8 cellular contexts compared by ENCODE assay signal in the genomic region with DNA sequence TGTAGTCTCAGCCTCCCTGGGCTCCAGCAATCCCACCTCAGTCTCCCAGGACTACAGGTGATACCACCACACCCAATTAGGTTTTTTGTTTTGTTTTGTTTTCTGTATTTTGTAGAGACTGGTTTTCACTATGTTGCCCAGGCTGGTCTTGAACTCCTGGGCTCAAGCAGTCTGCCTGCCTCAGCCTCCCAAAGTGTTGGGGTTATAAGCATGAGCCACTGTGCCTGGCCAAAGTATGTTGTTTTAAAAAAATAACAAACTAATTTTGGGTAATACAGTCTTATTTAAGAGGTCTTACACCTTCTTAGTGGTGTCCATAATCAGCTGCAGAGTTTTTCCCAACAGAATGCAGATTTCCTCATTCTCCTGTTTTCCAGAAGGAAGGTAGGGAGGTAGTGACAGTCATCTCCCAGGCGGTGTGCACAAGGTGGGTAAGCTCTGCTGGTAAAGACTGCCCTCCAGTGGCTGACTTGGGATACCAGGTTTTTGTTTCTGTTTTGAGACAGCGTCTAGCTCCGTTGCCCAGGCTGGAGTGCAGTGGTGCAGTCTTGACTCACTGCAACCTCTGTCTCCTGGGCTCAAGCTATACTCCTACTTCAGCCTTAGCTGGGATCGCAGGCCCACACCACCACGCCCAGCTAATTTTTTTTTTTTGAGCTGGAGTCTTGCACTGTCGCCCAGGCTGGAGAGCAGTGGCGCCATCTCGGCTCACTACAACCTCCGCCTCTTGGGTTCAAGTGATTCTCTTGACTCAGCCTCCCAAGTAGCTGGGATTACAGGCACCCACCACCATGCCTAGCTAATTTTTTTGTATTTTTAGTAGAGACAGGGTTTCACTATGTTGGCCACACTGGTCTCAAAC. TPM values are rescaled to one million over a fixed set of nuclear protein-coding genes. Genes with fewer than 3 reads are reported as not detected.
A peak's percentile ranks its signal among the peaks of the same experiment; 100 is the strongest.
DNase-seq lines count a peak whose midpoint lies in the region; ATAC-seq, FAIRE-seq and TF ChIP-seq lines count a peak whose summit lies in the region.

No MANE protein-coding gene starts in this region.

- FAIRE-seq in A549 (lab: Jason Lieb, UNC): no peak
- FAIRE-seq in GM18507 (lab: Jason Lieb, UNC): peak; percentile 80
- FAIRE-seq in H1 (lab: Jason Lieb, UNC): peak; percentile 58

- H4K91ac ChIP-seq in H1 (replicated peaks; ENCODE audit: insufficient read length, low read length) (no peak overlapping the region), mesenchymal stem cell (ENCODE audit: low read length) (no peak overlapping the region)

- H3K9me3 ChIP-seq in A549 (no peaks in the 10 kb centered on the region), H1 (ENCODE audit: insufficient read depth in 2 of 2, low read depth in 1 of 2, low read length in 1 of 2) (no peaks in the 10 kb centered on the region), mesenchymal stem cell (ENCODE audit: control insufficient read depth, low read length) (no peaks in the 10 kb centered on the region)

- H3K4me2 ChIP-seq in A549 (no peak overlapping the region), H1 (ENCODE audit: insufficient read depth in 1 of 2, low read depth in 2 of 2, low read length in 2 of 2) (no peak overlapping the region), mesenchymal stem cell (ENCODE audit: low read length, poor library complexity, severe bottlenecking) (no peak overlapping the region)

- no peaks in the 10 kb centered on the region for H3K27me3 Mint-ChIP-seq in activated CD8-positive, alpha-beta T cell treated with anti-CD3 and anti-CD28 coated beads, Interleukin-2, amount 10 ng/mL, durations not matched to agents 7 days and 5 days (ENCODE audit: low read depth)

- H3K4me3 Mint-ChIP-seq in activated CD8-positive, alpha-beta T cell treated with anti-CD3 and anti-CD28 coated beads, Interleukin-2, amount 10 ng/mL, durations not matched to agents 7 days and 5 days: no peak overlapping the region

- 48% methylated on average over 9 of the region's 9 CpGs for WGBS in A549 (ENCODE audit: missing lambda C conversion rate)
- 88% methylated on average over 9 of the region's 9 CpGs; no CpG with 5 or more reads in 1 of the 2 experiments for WGBS in H1 (ENCODE audit: extremely low coverage in 1 of 2, insufficient coverage in 1 of 2, insufficient read length in 1 of 2, insufficient replicate concordance in 2 of 2, low coverage in 1 of 2, low lambda C conversion rate in 2 of 2, missing lambda C conversion rate in 1 of 2), 2 experiments
- 77% methylated on average over 9 of the region's 9 CpGs for WGBS in mesenchymal stem cell

- peaks cover 11% of the 10 kb centered on the region for H3K4me1 Mint-ChIP-seq in activated CD8-positive, alpha-beta T cell treated with anti-CD3 and anti-CD28 coated beads, Interleukin-2, amount 10 ng/mL, durations not matched to agents 7 days and 5 days (ENCODE audit: low read depth)

- no peak overlapping the region for H2AFZ ChIP-seq in H1 (ENCODE audit: low read length)
- H2AFZ ChIP-seq in mesenchymal stem cell (ENCODE audit: low read depth, low read length): no peak overlapping the region

- H3K79me2 ChIP-seq in H1 (ENCODE audit: control insufficient read depth in 1 of 2, insufficient read depth in 2 of 2, low read length in 2 of 2): no peaks in the 10 kb centered on the region

- H3K14ac ChIP-seq in H1 (ENCODE audit: insufficient read length): no peak overlapping the region
- no peak overlapping the region for H3K14ac ChIP-seq in mesenchymal stem cell (ENCODE audit: low read length in 2 of 2)

- no peak overlapping the region for H4K8ac ChIP-seq in H1 (ENCODE audit: extremely low read depth, insufficient read depth, low read length)
- H4K8ac ChIP-seq in mesenchymal stem cell (ENCODE audit: low read length): no peak overlapping the region

- CTCF ChIA-PET in A549 (lab: Yijun Ruan, JAX): interaction anchor here (0.6 to 2.4 kb wide), 29 partner anchors 8 to 645 kb away, joined by 3 to 31 read pairs (median 3); a partner anchor contains a TSS
- CTCF ChIA-PET in activated CD8-positive, alpha-beta T cell treated with anti-CD3 and anti-CD28 coated beads, Interleukin-2, amount 10 ng/mL, durations not matched to agents 7 days and 5 days (lab: Charles Lee): interaction anchor here (0.6 to 5.7 kb wide), 49 partner anchors 9 to 644 kb away, joined by 3 to 53 read pairs (median 5); a partner anchor contains a TSS
- CTCF ChIA-PET in H1 (lab: Charles Lee; ENCODE audit: partially characterized antibody): interaction anchor here (0.6 to 5.0 kb wide), 22 partner anchors 9 to 368 kb away, joined by 3 to 26 read pairs (median 4); no protein-coding TSS in a partner anchor

- H3K27me3 ChIP-seq in H1 (replicated peaks in 1 of 4; ENCODE audit: control insufficient read depth in 3 of 4, extremely low read depth in 1 of 4, insufficient read depth in 3 of 4, low read length in 3 of 4) (no peaks in the 10 kb centered on the region), mesenchymal stem cell (ENCODE audit: control insufficient read depth in 1 of 2, insufficient read depth in 1 of 2, low read length in 2 of 2) (no peaks in the 10 kb centered on the region)

- TF ChIP-seq CTCF in A549 (IDR thresholded peaks at IDR 0.05) (peak; percentile 70), H1 (IDR thresholded peaks at IDR 0.05; ENCODE audit: control extremely low read depth in 1 of 3, insufficient read depth in 1 of 3, low read depth in 1 of 3, low read length in 3 of 3) (peak; percentile 78 to 91 (median 82))

- H3K56ac ChIP-seq in H1 (replicated peaks; ENCODE audit: insufficient read length, low read depth, low read length): no peak overlapping the region

- TF ChIP-seq POLR2A in A549 (IDR thresholded peaks at IDR 0.05; ENCODE audit: low read length) (no peak), H1 (IDR thresholded peaks at IDR 0.05; ENCODE audit: control extremely low read depth in 1 of 2, low read depth in 2 of 2, low read length in 2 of 2) (no peak)

- no peak overlapping the region for H4K5ac ChIP-seq in H1 (ENCODE audit: insufficient read length, low read depth, low read length)

- H3K36me3 ChIP-seq in H1 (ENCODE audit: control insufficient read depth in 2 of 4, insufficient read depth in 4 of 4, low read length in 3 of 4) (peaks cover 8 to 33% (median 21%) of the 10 kb centered on the region in 4 experiments), mesenchymal stem cell (ENCODE audit: control insufficient read depth in 1 of 2, insufficient read depth in 2 of 2, low read depth in 1 of 2, low read length in 2 of 2) (peaks cover 25 to 55% of the 10 kb centered on the region in 2 experiments)

- no peak overlapping the region for H2BK12ac ChIP-seq in H1 (ENCODE audit: low read depth, low read length)
- H2BK12ac ChIP-seq in mesenchymal stem cell (ENCODE audit: low read length in 2 of 2): no peak overlapping the region

- H3K4ac ChIP-seq in H1 (replicated peaks; ENCODE audit: insufficient read length, low read depth, low read length) (no peak overlapping the region), mesenchymal stem cell (ENCODE audit: low read depth in 1 of 2, low read length in 2 of 2) (no peak overlapping the region)

- peaks cover 32% of the 10 kb centered on the region for H3K36me3 Mint-ChIP-seq in activated CD8-positive, alpha-beta T cell treated with anti-CD3 and anti-CD28 coated beads, Interleukin-2, amount 10 ng/mL, durations not matched to agents 7 days and 5 days (ENCODE audit: low read depth)

- peak overlapping the region in 1 of 2 experiments; percentile 43; a peak in 1 of 6 replicates for H3K27ac ChIP-seq in A549
- no peak overlapping the region for H3K27ac ChIP-seq in H1 (ENCODE audit: low read depth, low read length)
- no peak overlapping the region for H3K27ac ChIP-seq in mesenchymal stem cell (ENCODE audit: low read length, poor library complexity, severe bottlenecking)

- no peak overlapping the region for H3K27ac Mint-ChIP-seq in activated CD8-positive, alpha-beta T cell treated with anti-CD3 and anti-CD28 coated beads, Interleukin-2, amount 10 ng/mL, durations not matched to agents 7 days and 5 days

- TF ChIP-seq EP300 in A549 (IDR thresholded peaks at IDR 0.05) (no peak), H1 (IDR thresholded peaks at IDR 0.05; ENCODE audit: borderline replicate concordance in 1 of 2, low read depth in 2 of 2, low read length in 2 of 2) (no peak)

- peak; percentile 98 for ATAC-seq in A549
- ATAC-seq in HG03439 (IDR thresholded peaks at IDR 0.05; ENCODE audit: unreplicated experiment): peak; percentile 74
- peak; percentile 93 for ATAC-seq in activated CD8-positive, alpha-beta T cell treated with anti-CD3 and anti-CD28 coated beads, Interleukin-2, amount 10 ng/mL, durations not matched to agents 7 days and 5 days

- H3K79me1 ChIP-seq in H1 (ENCODE audit: low read depth, low read length) (no peaks in the 10 kb centered on the region), mesenchymal stem cell (replicated peaks; ENCODE audit: low read length, poor library complexity, severe bottlenecking) (peaks cover 10% of the 10 kb centered on the region)

- H3K23me2 ChIP-seq in H1 (ENCODE audit: low read depth, low read length): no peaks in the 10 kb centered on the region

- H2BK120ac ChIP-seq in H1 (replicated peaks; ENCODE audit: low read depth, low read length): no peak overlapping the region
- no peak overlapping the region for H2BK120ac ChIP-seq in mesenchymal stem cell (ENCODE audit: low read depth, low read length)

- H3K9ac ChIP-seq in H1 (replicated peaks in 1 of 4; ENCODE audit: extremely low read depth in 1 of 4, low read depth in 3 of 4, low read length in 3 of 4) (no peak overlapping the region), mesenchymal stem cell (ENCODE audit: low read length) (no peak overlapping the region)

- H3K4me3 ChIP-seq in A549 (no peak overlapping the region), H1 (ENCODE audit: extremely low read depth in 1 of 4, insufficient read depth in 2 of 4, low read depth in 3 of 4, low read length in 4 of 4) (no peak overlapping the region), mesenchymal stem cell (ENCODE audit: insufficient read depth in 1 of 2, low read depth in 1 of 2, low read length in 2 of 2) (no peak overlapping the region)

- H3K4me1 ChIP-seq in A549 (peaks cover 4% of the 10 kb centered on the region; the same call in 1 of the 3 replicates), H1 (replicated peaks in 1 of 4; ENCODE audit: control insufficient read depth in 3 of 4, insufficient read depth in 4 of 4, low read length in 3 of 4) (no peaks in the 10 kb centered on the region), mesenchymal stem cell (ENCODE audit: control insufficient read depth, insufficient read depth, low read depth, low read length) (no peaks in the 10 kb centered on the region)

- peaks cover 0 to 7% of the 10 kb centered on the region in 2 experiments for H4K20me1 ChIP-seq in H1 (replicated peaks in 1 of 2; ENCODE audit: control insufficient read depth in 1 of 2, insufficient read depth in 2 of 2, low read length in 2 of 2)

- H2BK5ac ChIP-seq in H1 (ENCODE audit: low read depth, low read length): no peak overlapping the region
- no peak overlapping the region for H2BK5ac ChIP-seq in mesenchymal stem cell (ENCODE audit: low read depth, low read length, poor library complexity, severe bottlenecking)

- POLR2A ChIA-PET in A549 (lab: Yijun Ruan, JAX) (interaction anchor here (0.9 kb wide), 1 partner anchor 130 kb away, joined by 4 read pairs; no protein-coding TSS in a partner anchor), H1 (lab: Charles Lee; ENCODE audit: partially characterized antibody) (interaction anchor here (1.1 to 1.2 kb wide), 2 partner anchors 13 to 50 kb away, joined by 3 read pairs; no protein-coding TSS in a partner anchor)
- POLR2A ChIA-PET in activated CD8-positive, alpha-beta T cell treated with anti-CD3 and anti-CD28 coated beads, Interleukin-2, amount 10 ng/mL, durations not matched to agents 7 days and 5 days (lab: Charles Lee): no interaction called here

- H3K23ac ChIP-seq in H1 (ENCODE audit: insufficient read length) (no peak overlapping the region), mesenchymal stem cell (ENCODE audit: low read length in 2 of 2) (no peak overlapping the region)

- H3K18ac ChIP-seq in H1 (ENCODE audit: extremely low read depth, low read length) (no peak overlapping the region), mesenchymal stem cell (ENCODE audit: low read depth in 1 of 2, low read length in 2 of 2) (peak overlapping the region in 1 of 2 experiments; percentile 48)

- H2AK5ac ChIP-seq in H1 (ENCODE audit: low read depth, low read length) (no peak overlapping the region), mesenchymal stem cell (ENCODE audit: low read length, severe bottlenecking) (no peak overlapping the region)

- no peaks in the 10 kb centered on the region for H3K9me3 Mint-ChIP-seq in activated CD8-positive, alpha-beta T cell treated with anti-CD3 and anti-CD28 coated beads, Interleukin-2, amount 10 ng/mL, durations not matched to agents 7 days and 5 days (ENCODE audit: insufficient read depth)

- TF ChIP-seq RAD21 in A549 (conservative IDR thresholded peaks at IDR 0.05 in 1 of 2, IDR thresholded peaks at IDR 0.05 in 1 of 2) (peak; percentile 81 to 83), H1 (IDR thresholded peaks at IDR 0.05 in 1 of 2, conservative IDR thresholded peaks at IDR 0.05 in 1 of 2; ENCODE audit: low read depth in 2 of 2, low read length in 2 of 2) (peak; percentile 89 to 92)

- no peak overlapping the region for H2BK15ac ChIP-seq in H1 (ENCODE audit: low read length)
- H2BK15ac ChIP-seq in mesenchymal stem cell (ENCODE audit: low read depth, poor library complexity, severe bottlenecking): no peak overlapping the region

- no peak overlapping the region for H2BK20ac ChIP-seq in H1 (ENCODE audit: low read length)

- DNase-seq in A549 (ENCODE audit: low read depth in 1 of 2, low spot score in 1 of 2): peak; percentile 67 to 72
- DNase-seq in GM18507 (ENCODE audit: extremely low spot score, insufficient read length, low read depth): peak; percentile 35
- DNase-seq in NCI-H69 (lab: John Stamatoyannopoulos, UW): peak; percentile 80
- peak; percentile 83 for DNase-seq in activated CD8-positive, alpha-beta T cell treated with anti-CD3 and anti-CD28 coated beads, Interleukin-2, amount 10 ng/mL, durations not matched to agents 7 days and 5 days
- DNase-seq in H1 (ENCODE audit: low read depth in 1 of 2, low spot score in 2 of 2): peak; percentile 50 to 77
- DNase-seq in mesenchymal stem cell: peak; percentile 81
- DNase-seq in stimulated activated CD8-positive, alpha-beta memory T cell treated with anti-CD3 and anti-CD28 coated beads, Interleukin-2, amount 100 ng/mL, for 48 hours (ENCODE audit: low read depth in 2 of 2): peak; percentile 25 to 38

RNA-seq across cellular contexts. Expression of a gene that starts 58.4 kb away (rescaled TPM):
- polyA plus RNA-seq in A549 (2011; rRNA removed): 0.45 and 1.2 TPM in 2 replicates
- 2.1 and 2.9 TPM in 2 replicates for polyA plus RNA-seq in A549 (2012; cell fraction: cytosol; rRNA removed)
- 1.5 TPM in 2 replicates for polyA plus RNA-seq in A549 (2012; cell fraction: nucleus; rRNA removed)
- polyA plus RNA-seq in A549 (2017; fragmentation: RNase III; extraction: RNeasy Plus Mini Kit Qiagen cat#74134 plus additional on column Dnase treatment): 0.68 to 1.1 TPM (median 1.0 TPM) in 3 replicates
- polyA minus RNA-seq in A549 (2011; rRNA and poly(A)+ RNA removed): 0.17 and 0.24 TPM in 2 replicates
- total RNA-seq in activated CD8-positive, alpha-beta T cell treated with anti-CD3 and anti-CD28 coated beads, Interleukin-2, amount 10 ng/mL, durations not matched to agents 7 days and 5 days: under 1 TPM; 0.90 to 0.91 TPM
- total RNA-seq in H1 (2021; fragmentation: NEBNext Ultra II Directional; extraction: Animal tissue kit (Norgen Biotek cat#: 25700)): 4.1 and 5.2 TPM in 2 replicates
- polyA plus RNA-seq in H1 (2011; rRNA removed): 4.8 and 5.4 TPM in 2 replicates
- 3.7 TPM for polyA plus RNA-seq in H1 (2011; cell fraction: cytosol; rRNA removed)
- 3.7 TPM for polyA plus RNA-seq in H1 (2011; cell fraction: nucleus; rRNA removed)
- 1.2 to 2.5 TPM (median 2.0 TPM) in 4 replicates for polyA plus RNA-seq in H1 (2012, experiment 1 of 2)
- polyA plus RNA-seq in H1 (2012, experiment 2 of 2): 4.9 TPM
- 3.4 TPM for polyA plus RNA-seq in H1 (2013, experiment 1 of 2)
- 3.8 TPM for polyA plus RNA-seq in H1 (2013, experiment 2 of 2)
- polyA minus RNA-seq in H1 (2011; rRNA and poly(A)+ RNA removed): 0.37 and 0.95 TPM in 2 replicates
- 1.4 TPM for polyA minus RNA-seq in H1 (2011; cell fraction: cytosol; rRNA and poly(A)+ RNA removed)
- polyA minus RNA-seq in H1 (2011; cell fraction: nucleus; rRNA and poly(A)+ RNA removed): 1.5 TPM
- 1.8 TPM for polyA plus RNA-seq in mesenchymal stem cell (2013, experiment 1 of 2)
- polyA plus RNA-seq in mesenchymal stem cell (2013, experiment 2 of 2): 1.7 TPM

Comparison
In these comparisons a context has a peak if more than half of its experiments do, and no peak if none do; other contexts are left out.
1. DNase-seq: peak in every context shown above with its lines; median percentile 83 in activated CD8-positive, alpha-beta T cell treated with anti-CD3 and anti-CD28 coated beads, Interleukin-2, amount 10 ng/mL, durations not matched to agents 7 days and 5 days; 81 in mesenchymal stem cell; 80 in NCI-H69; 70 in A549; 64 in H1; 35 in GM18507; 32 in stimulated activated CD8-positive, alpha-beta memory T cell treated with anti-CD3 and anti-CD28 coated beads, Interleukin-2, amount 100 ng/mL, for 48 hours.